In the genomic region with DNA sequence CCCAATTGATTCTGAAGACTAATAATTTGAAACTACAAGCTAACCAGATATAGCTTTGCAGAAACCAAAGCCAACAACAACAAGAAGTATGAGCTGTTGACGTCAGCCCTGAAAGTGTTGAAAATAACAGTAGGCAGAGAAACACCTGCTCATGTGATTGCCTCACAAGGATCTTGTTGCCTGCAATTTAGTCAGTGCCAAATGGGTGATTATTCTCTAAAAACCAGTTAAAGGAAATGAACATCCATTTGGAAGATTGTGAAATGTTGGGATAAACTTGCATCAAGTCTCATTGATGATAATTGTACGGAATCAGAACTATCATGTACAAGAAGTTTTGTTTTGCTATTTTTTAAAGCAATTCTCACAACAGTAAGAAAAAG, we compare ENCODE assay signal across 9 cellular contexts. TPM values are rescaled to one million over a fixed set of nuclear protein-coding genes. Genes with fewer than 3 reads are reported as not detected.
DNase-seq lines count a peak whose midpoint lies in the region; ATAC-seq, FAIRE-seq and TF ChIP-seq lines count a peak whose summit lies in the region.
"Had no signal": no experiment of that assay in that cellular context is flagged by ENCODE, and none has a peak within 500 bp of the region (broad histone marks: within the 10 kb centered on the region; RNA-seq: fewer than 3 reads in every experiment).

No MANE protein-coding gene starts in this region.

- TF ChIP-seq POLR2A in H54 (IDR thresholded peaks at IDR 0.05; ENCODE audit: low read depth, low read length) = no peak

- DNase-seq in activated CD8-positive, alpha-beta memory T cell treated with anti-CD3 and anti-CD28 coated beads, Interleukin-2, amount 10 ng/mL, durations not matched to agents 7 days and 5 days = no peak
- no peak for DNase-seq in activated CD8-positive, alpha-beta memory T cell treated with anti-CD3 and anti-CD28 coated beads for 24 hours
- peak; percentile 29 for DNase-seq in OCI-M1 (lab: John Stamatoyannopoulos, UW)
- peak; percentile 4 for DNase-seq in iris pigment epithelial cell (ENCODE audit: low read depth)
- no peak for DNase-seq in putamen (ENCODE audit: low spot score)
- no peak for DNase-seq in NCI-H69 (lab: John Stamatoyannopoulos, UW)
- no peak for DNase-seq in H54 (ENCODE audit: insufficient read length, low spot score)

- peaks cover 75% of the 10 kb centered on the region for H3K36me3 Mint-ChIP-seq in activated CD8-positive, alpha-beta memory T cell treated with anti-CD3 and anti-CD28 coated beads, Interleukin-2, amount 10 ng/mL, durations not matched to agents 7 days and 5 days

- CTCF ChIA-PET in activated CD8-positive, alpha-beta memory T cell treated with anti-CD3 and anti-CD28 coated beads, Interleukin-2, amount 10 ng/mL, durations not matched to agents 7 days and 5 days (lab: Charles Lee) = interaction anchor here (0.8 to 5.4 kb wide), 10 partner anchors 10 to 114 kb away, joined by 3 to 25 read pairs (median 4); partner anchors contain the start of gene ERMN

- no peaks in the 10 kb centered on the region for H3K27me3 Mint-ChIP-seq in activated CD8-positive, alpha-beta memory T cell treated with anti-CD3 and anti-CD28 coated beads, Interleukin-2, amount 10 ng/mL, durations not matched to agents 7 days and 5 days

- no peak for FAIRE-seq in H54 (lab: Jason Lieb, UNC)

- peak overlapping the region; percentile 98 for H3K27ac Mint-ChIP-seq in activated CD8-positive, alpha-beta memory T cell treated with anti-CD3 and anti-CD28 coated beads, Interleukin-2, amount 10 ng/mL, durations not matched to agents 7 days and 5 days

- peak; percentile 28 for ATAC-seq in activated CD8-positive, alpha-beta memory T cell treated with anti-CD3 and anti-CD28 coated beads, Interleukin-2, amount 10 ng/mL, durations not matched to agents 7 days and 5 days
- peak; percentile 55 for ATAC-seq in HG02885 (IDR thresholded peaks at IDR 0.05; ENCODE audit: poor library complexity, unreplicated experiment)

- H3K4me1 Mint-ChIP-seq in activated CD8-positive, alpha-beta memory T cell treated with anti-CD3 and anti-CD28 coated beads, Interleukin-2, amount 10 ng/mL, durations not matched to agents 7 days and 5 days = peaks cover 25% of the 10 kb centered on the region

- H3K4me3 Mint-ChIP-seq in activated CD8-positive, alpha-beta memory T cell treated with anti-CD3 and anti-CD28 coated beads, Interleukin-2, amount 10 ng/mL, durations not matched to agents 7 days and 5 days = peak overlapping the region; percentile 100

- H3K9me3 Mint-ChIP-seq in activated CD8-positive, alpha-beta memory T cell treated with anti-CD3 and anti-CD28 coated beads, Interleukin-2, amount 10 ng/mL, durations not matched to agents 7 days and 5 days (ENCODE audit: low read depth) = no peaks in the 10 kb centered on the region
- H3K9me3 Mint-ChIP-seq: nephron had no signal

RNA-seq across cellular contexts. Expression of gene CYTIP, which starts 2.8 kb away (rescaled TPM):
- 100 to 1,000 TPM; 231 to 343 TPM for total RNA-seq in activated CD8-positive, alpha-beta memory T cell treated with anti-CD3 and anti-CD28 coated beads, Interleukin-2, amount 10 ng/mL, durations not matched to agents 7 days and 5 days

Comparison
In these comparisons a context has a peak if more than half of its experiments do, and no peak if none do; other contexts are left out.
1. DNase-seq: peak in OCI-M1 (single experiment) and iris pigment epithelial cell (single experiment); none in activated CD8-positive, alpha-beta memory T cell treated with anti-CD3 and anti-CD28 coated beads, Interleukin-2, amount 10 ng/mL, durations not matched to agents 7 days and 5 days (single experiment), activated CD8-positive, alpha-beta memory T cell treated with anti-CD3 and anti-CD28 coated beads for 24 hours (single experiment), putamen (single experiment), NCI-H69 (single experiment) and H54 (single experiment).